8 cellular contexts compared by ENCODE assay signal in the genomic region with DNA sequence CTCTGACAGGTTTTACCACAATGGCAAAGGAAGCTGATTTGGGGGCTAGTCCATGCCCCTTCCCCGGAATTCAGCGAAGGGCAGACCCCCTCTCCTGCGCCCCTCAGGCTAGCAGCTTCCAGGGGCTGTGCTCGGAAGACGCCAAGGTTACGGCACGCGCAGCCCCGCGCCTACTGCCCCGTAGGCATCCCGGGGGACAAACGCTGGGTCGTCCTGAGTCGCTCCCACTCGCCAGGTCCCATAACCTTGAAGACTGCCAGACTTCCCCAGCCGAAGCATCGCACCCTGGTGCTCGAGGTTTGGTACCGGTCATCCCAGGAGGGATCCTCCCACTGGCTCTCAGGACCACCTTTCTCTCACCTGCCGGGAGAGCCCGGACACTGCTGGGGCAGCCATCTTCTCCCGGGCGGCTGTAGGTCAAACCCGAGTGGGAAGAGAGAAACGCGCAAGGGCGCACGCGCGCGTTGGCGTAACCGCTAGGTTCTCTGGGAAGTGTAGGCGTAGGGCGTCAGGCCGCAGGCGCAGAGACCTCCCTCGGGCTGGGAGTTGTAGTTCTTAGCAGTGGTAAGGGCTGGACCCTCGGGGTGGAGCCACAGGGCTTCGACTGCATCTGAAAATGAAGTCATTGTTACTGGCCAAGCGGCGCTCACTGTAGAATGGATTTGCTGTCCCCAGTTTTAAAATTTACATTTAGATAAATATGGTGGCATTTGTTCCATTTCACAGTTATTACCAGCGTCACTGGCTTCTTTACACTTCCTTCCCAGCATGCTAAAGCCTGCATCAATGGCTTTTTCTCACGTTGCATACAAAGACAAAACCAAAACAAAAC. TPM values are rescaled to one million over a fixed set of nuclear protein-coding genes. Genes with fewer than 3 reads are reported as not detected.
A peak's percentile ranks its signal among the peaks of the same experiment; 100 is the strongest.
DNase-seq lines count a peak whose midpoint lies in the region; ATAC-seq, FAIRE-seq and TF ChIP-seq lines count a peak whose summit lies in the region.

A gene with protein sequence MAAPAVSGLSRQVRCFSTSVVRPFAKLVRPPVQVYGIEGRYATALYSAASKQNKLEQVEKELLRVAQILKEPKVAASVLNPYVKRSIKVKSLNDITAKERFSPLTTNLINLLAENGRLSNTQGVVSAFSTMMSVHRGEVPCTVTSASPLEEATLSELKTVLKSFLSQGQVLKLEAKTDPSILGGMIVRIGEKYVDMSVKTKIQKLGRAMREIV (minus strand): TSS at position 437 of the 832 bp plus-strand sequence. CDS start 41 bp downstream, at position 396.

- H3K27me3 ChIP-seq in ascending aorta (no peaks in the 10 kb centered on the region), right atrium auricular region (no peaks in the 10 kb centered on the region), psoas muscle (ENCODE audit: insufficient read depth in 3 of 3, low read length in 2 of 3) (no peaks in the 10 kb centered on the region)

- no peak for TF ChIP-seq CTCF in ascending aorta (IDR thresholded peaks at IDR 0.05)
- TF ChIP-seq CTCF in right atrium auricular region (IDR thresholded peaks at IDR 0.05): no peak
- TF ChIP-seq CTCF in psoas muscle (IDR thresholded peaks at IDR 0.05): no peak

- WGBS in psoas muscle, 3 donors: 0 to 1% (median 1%) methylated on average over 44 to 45 of the region's 45 CpGs

- peak within 1 kb of the TSS; percentile 66 to 79 for H3K27ac ChIP-seq in ascending aorta
- peak within 1 kb of the TSS; percentile 91 to 97 for H3K27ac ChIP-seq in right atrium auricular region
- H3K27ac ChIP-seq in psoas muscle: peak within 1 kb of the TSS; percentile 89

- H3K27me3 Mint-ChIP-seq in T-helper 2 cell treated with Interferon-gamma antibody and Interleukin-4, amounts not matched to agents 5 μg/mL and 100 μg/mL, for 36 hours (ENCODE audit: low read depth): no peaks in the 10 kb centered on the region

- peaks cover 26% of the 10 kb centered on the region for H3K36me3 Mint-ChIP-seq in T-helper 2 cell treated with Interferon-gamma antibody and Interleukin-4, amounts not matched to agents 5 μg/mL and 100 μg/mL, for 36 hours (ENCODE audit: low read depth)

- peak within 1 kb of the TSS; percentile 97 for H3K27ac Mint-ChIP-seq in T-helper 2 cell treated with Interferon-gamma antibody and Interleukin-4, amounts not matched to agents 5 μg/mL and 100 μg/mL, for 36 hours

- H3K4me1 ChIP-seq in ascending aorta: peaks cover 0 to 18% of the 10 kb centered on the region in 2 donors
- peaks cover 0 to 36% of the 10 kb centered on the region in 2 donors for H3K4me1 ChIP-seq in right atrium auricular region
- H3K4me1 ChIP-seq in psoas muscle: peaks cover 20% of the 10 kb centered on the region

- H3K36me3 ChIP-seq in ascending aorta: peaks cover 9 to 20% of the 10 kb centered on the region in 2 donors
- H3K36me3 ChIP-seq in right atrium auricular region: peaks cover 31% of the 10 kb centered on the region
- H3K36me3 ChIP-seq in psoas muscle (ENCODE audit: insufficient read depth in 1 of 2, low read depth in 1 of 2): peaks cover 4 to 30% of the 10 kb centered on the region in 2 donors

- ATAC-seq in GM18502 (IDR thresholded peaks at IDR 0.05; ENCODE audit: poor library complexity, unreplicated experiment) (peak; percentile 98), HG02970 (IDR thresholded peaks at IDR 0.05; ENCODE audit: low FRiP score, unreplicated experiment) (peak; percentile 98), psoas muscle (peak; percentile 99 to 100 (median 100))

- H3K9me3 Mint-ChIP-seq in T-helper 2 cell treated with Interferon-gamma antibody and Interleukin-4, amounts not matched to agents 5 μg/mL and 100 μg/mL, for 36 hours: no peaks in the 10 kb centered on the region

- peak; percentile 76 for FAIRE-seq in urothelium cell line (lab: Jason Lieb, UNC)

- H3K9me3 ChIP-seq in ascending aorta (no peaks in the 10 kb centered on the region), right atrium auricular region (no peaks in the 10 kb centered on the region), psoas muscle (no peaks in the 10 kb centered on the region)

- H3K4me1 Mint-ChIP-seq in T-helper 2 cell treated with Interferon-gamma antibody and Interleukin-4, amounts not matched to agents 5 μg/mL and 100 μg/mL, for 36 hours (ENCODE audit: low read depth): peaks cover 25% of the 10 kb centered on the region

- peak; percentile 94 to 95 for DNase-seq in NCI-H1930 (lab: John Stamatoyannopoulos, UW)
- DNase-seq in T-helper 2 cell treated with Interferon-gamma antibody and Interleukin-4, amounts not matched to agents 5 μg/mL and 100 μg/mL, for 36 hours (ENCODE audit: low spot score): peak; percentile 99
- peak; percentile 90 to 99 for DNase-seq in ascending aorta (ENCODE audit: low spot score in 2 of 2)
- DNase-seq in right atrium auricular region (ENCODE audit: low spot score): peak; percentile 99
- peak; percentile 98 to 99 for DNase-seq in psoas muscle
- DNase-seq in urothelium cell line (ENCODE audit: low spot score): peak; percentile 98

- H3K4me3 ChIP-seq in ascending aorta: peak within 1 kb of the TSS; percentile 71 to 78
- peak within 1 kb of the TSS; percentile 85 to 94 for H3K4me3 ChIP-seq in right atrium auricular region
- peak within 1 kb of the TSS; percentile 99 for H3K4me3 ChIP-seq in psoas muscle

- H3K4me3 Mint-ChIP-seq in T-helper 2 cell treated with Interferon-gamma antibody and Interleukin-4, amounts not matched to agents 5 μg/mL and 100 μg/mL, for 36 hours: peak within 1 kb of the TSS; percentile 99

- intact Hi-C loops in ascending aorta (cut with DNase I) (loop anchor here (10.0 kb wide), 1 partner anchor 699 kb away; the partner anchor contains the start of gene RCAN1), psoas muscle (cut with DNase I) (loop anchor here in 1 of 2 donors (5.0 to 10.0 kb wide), 2 partner anchors 432 to 699 kb away; partner anchors contain the start of gene RCAN1)

RNA-seq across cellular contexts. Expression of the gene that starts here (rescaled TPM):
- 62.5 TPM for total RNA-seq in ascending aorta
- 100 to 1,000 TPM; 593 to 693 TPM for total RNA-seq in right atrium auricular region
- total RNA-seq in psoas muscle: 100 to 1,000 TPM; 294 to 473 (median 332) TPM
- 100 to 1,000 TPM; 521 to 680 (median 593) TPM for polyA plus RNA-seq in psoas muscle

Comparison
In these comparisons a context has a peak if more than half of its experiments do, and no peak if none do; other contexts are left out.
1. Peak in every context shown above with its lines: DNase-seq, ATAC-seq, H3K4me3 ChIP-seq and H3K27ac ChIP-seq.